In the genomic region with DNA sequence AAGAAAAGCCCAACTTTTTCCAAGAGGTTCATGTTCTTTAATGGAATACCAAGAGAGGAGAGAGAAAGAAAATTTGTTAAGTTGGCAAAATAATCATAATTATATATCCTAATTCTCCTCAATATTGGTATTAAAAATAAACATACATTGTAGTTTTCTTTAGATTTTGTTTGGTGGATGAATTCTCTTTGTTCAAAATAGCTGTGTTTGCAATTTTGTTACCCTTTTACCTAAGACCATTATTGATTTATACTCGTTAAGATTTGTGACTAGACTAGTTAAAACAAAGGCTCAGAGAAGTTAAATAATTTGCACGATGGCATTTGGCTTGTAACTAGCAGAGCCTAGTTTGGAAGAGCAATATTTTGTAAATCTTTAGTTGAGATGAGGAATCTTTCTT, we compare ENCODE assay signal across 2 cellular contexts.
TF ChIP-seq lines count a peak whose summit lies in the region.

No MANE protein-coding gene starts in this region.

TF ChIP-seq in A549, 52 proteins besides CTCF, POLR2A, EP300 and RAD21:
- TF ChIP-seq EHMT2 (IDR thresholded peaks at IDR 0.05; ENCODE audit: low read depth) (no peak), MAFK (IDR thresholded peaks at IDR 0.05; ENCODE audit: partially characterized antibody) (peak; percentile 83)

TF ChIP-seq in K562, 482 proteins besides CTCF, POLR2A, EP300 and RAD21:
- TF ChIP-seq STAG1 (CRISPR knock-in tag; IDR thresholded peaks at IDR 0.05; ENCODE audit: borderline replicate concordance) (no peak), SMARCE1 (IDR thresholded peaks at IDR 0.05) (no peak), SMAD1 (IDR thresholded peaks at IDR 0.05; ENCODE audit: low read depth, low read length, partially characterized antibody) (no peak), ETV1 (tag; conservative IDR thresholded peaks at IDR 0.05; ENCODE audit: low read depth) (no peak), ZNF174 (CRISPR knock-in tag; IDR thresholded peaks at IDR 0.05) (no peak), MAFG (tag; conservative IDR thresholded peaks at IDR 0.05) (0 out of 2 replicates have a peak, but pooled peaks have one; percentile 25), ZSCAN29 (IDR thresholded peaks at IDR 0.05) (no peak), ZNF316 (IDR thresholded peaks at IDR 0.05) (peak; percentile 57), PCBP1 (IDR thresholded peaks at IDR 0.05; ENCODE audit: low read depth, low read length, poor library complexity, severe bottlenecking) (no peak), FOXM1 (IDR thresholded peaks at IDR 0.05; ENCODE audit: low read depth) (no peak), FOXM1 (CRISPR knock-in tag; IDR thresholded peaks at IDR 0.05; ENCODE audit: low read depth) (no peak), ZNF699 (CRISPR knock-in tag; IDR thresholded peaks at IDR 0.05; ENCODE audit: insufficient replicate concordance) (no peak), FOXK1 (CRISPR knock-in tag; IDR thresholded peaks at IDR 0.05; ENCODE audit: borderline replicate concordance) (no peak), NKRF (IDR thresholded peaks at IDR 0.05; ENCODE audit: borderline replicate concordance) (no peak)
